Comparison of ENCODE assay signal across 8 cellular contexts in genomic region chr18:26227051-26227672, GRCh38. TPM values are rescaled to one million over a fixed set of nuclear protein-coding genes. Genes with fewer than 3 reads are reported as not detected.
DNase-seq lines count a peak whose midpoint lies in the region; ATAC-seq and TF ChIP-seq lines count a peak whose summit lies in the region.

No MANE protein-coding gene starts in this region.

- TF ChIP-seq POLR2A in stomach (IDR thresholded peaks at IDR 0.05): no peak

- TF ChIP-seq CTCF in stomach (IDR thresholded peaks at IDR 0.05): no peak

- H3K4me3 ChIP-seq in CD8-positive, alpha-beta memory T cell (ENCODE audit: low read length): peak overlapping the region; percentile 67
- H3K4me3 ChIP-seq in iPS-18c (ENCODE audit: insufficient read depth, low read depth, low read length) (peak overlapping the region; percentile 73), stomach (peak overlapping the region; percentile 66 to 98 (median 92))

- H3K36me3 ChIP-seq in CD8-positive, alpha-beta memory T cell (ENCODE audit: insufficient read depth, low read length): no peaks in the 10 kb centered on the region
- no peaks in the 10 kb centered on the region for H3K36me3 ChIP-seq in stomach

- 14 to 27% (median 16%) methylated on average over 19 to 28 of the region's 28 CpGs for WGBS in stomach, 5 donors

- CTCF ChIA-PET in CD8-positive, alpha-beta memory T cell (lab: Charles Lee): interaction anchor here (2.0 kb wide), 1 partner anchor 10 kb away, joined by 6 read pairs; no protein-coding TSS in a partner anchor
- CTCF ChIA-PET in activated CD4-positive, alpha-beta memory T cell treated with anti-CD3 and anti-CD28 coated beads, Interleukin-2, amount 10 ng/mL, durations not matched to agents 7 days and 5 days (lab: Charles Lee): no interaction called here

- peaks cover 25 to 45% (median 30%) of the 10 kb centered on the region in 3 donors for H3K4me1 Mint-ChIP-seq in CD8-positive, alpha-beta memory T cell
- peaks cover 31% of the 10 kb centered on the region for H3K4me1 Mint-ChIP-seq in activated CD4-positive, alpha-beta memory T cell treated with anti-CD3 and anti-CD28 coated beads, Interleukin-2, amount 10 ng/mL, durations not matched to agents 7 days and 5 days

- POLR2A ChIA-PET in CD8-positive, alpha-beta memory T cell (lab: Charles Lee): interaction anchor here (0.6 to 2.0 kb wide), 4 partner anchors 37 to 136 kb away, joined by 3 to 7 read pairs (median 4); partner anchors contain the start of gene PSMA8
- POLR2A ChIA-PET in activated CD4-positive, alpha-beta memory T cell treated with anti-CD3 and anti-CD28 coated beads, Interleukin-2, amount 10 ng/mL, durations not matched to agents 7 days and 5 days (lab: Charles Lee): interaction anchor here (0.9 to 3.6 kb wide), 7 partner anchors 9 to 140 kb away, joined by 3 to 26 read pairs (median 5); partner anchors contain the start of gene SS18

- peak overlapping the region; percentile 79 to 95 (median 92) for H3K27ac Mint-ChIP-seq in CD8-positive, alpha-beta memory T cell
- peak overlapping the region; percentile 44 for H3K27ac Mint-ChIP-seq in activated CD4-positive, alpha-beta memory T cell treated with anti-CD3 and anti-CD28 coated beads, Interleukin-2, amount 10 ng/mL, durations not matched to agents 7 days and 5 days

- DNase-seq in CD8-positive, alpha-beta memory T cell: no peak
- peak; percentile 20 for DNase-seq in activated CD4-positive, alpha-beta memory T cell treated with anti-CD3 and anti-CD28 coated beads, Interleukin-2, amount 10 ng/mL, durations not matched to agents 7 days and 5 days
- DNase-seq in stomach: no peak
- no peak for DNase-seq in DMS153 (lab: John Stamatoyannopoulos, UW)
- no peak for DNase-seq in SHP77 (lab: John Stamatoyannopoulos, UW)

- no peaks in the 10 kb centered on the region for H3K9me3 ChIP-seq in CD8-positive, alpha-beta memory T cell (ENCODE audit: low read length)
- H3K9me3 ChIP-seq in iPS-18c (ENCODE audit: control insufficient read depth, insufficient read depth, low read length) (peaks cover 4% of the 10 kb centered on the region), stomach (no peaks in the 10 kb centered on the region)

- peaks cover 0 to 7% (median 0%) of the 10 kb centered on the region in 3 donors for H3K36me3 Mint-ChIP-seq in CD8-positive, alpha-beta memory T cell
- peaks cover 8% of the 10 kb centered on the region for H3K36me3 Mint-ChIP-seq in activated CD4-positive, alpha-beta memory T cell treated with anti-CD3 and anti-CD28 coated beads, Interleukin-2, amount 10 ng/mL, durations not matched to agents 7 days and 5 days (ENCODE audit: low read depth)

- intact Hi-C loops in stomach (cut with DNase I; ENCODE audit: low total_unique reads): no loop called here

- peaks cover 0 to 6% of the 10 kb centered on the region in 2 donors for H3K27me3 Mint-ChIP-seq in CD8-positive, alpha-beta memory T cell
- H3K27me3 Mint-ChIP-seq in activated CD4-positive, alpha-beta memory T cell treated with anti-CD3 and anti-CD28 coated beads, Interleukin-2, amount 10 ng/mL, durations not matched to agents 7 days and 5 days: no peaks in the 10 kb centered on the region

- no peaks in the 10 kb centered on the region for H3K9me3 Mint-ChIP-seq in CD8-positive, alpha-beta memory T cell
- H3K9me3 Mint-ChIP-seq in activated CD4-positive, alpha-beta memory T cell treated with anti-CD3 and anti-CD28 coated beads, Interleukin-2, amount 10 ng/mL, durations not matched to agents 7 days and 5 days: peaks cover 4% of the 10 kb centered on the region

- H3K27me3 ChIP-seq in CD8-positive, alpha-beta memory T cell (ENCODE audit: insufficient read depth, low read length, poor library complexity, severe bottlenecking): no peaks in the 10 kb centered on the region
- H3K27me3 ChIP-seq in stomach: peaks cover 0 to 4% (median 0%) of the 10 kb centered on the region in 3 donors

- no peak for TF ChIP-seq EP300 in stomach (IDR thresholded peaks at IDR 0.05)

- peak; percentile 3 for ATAC-seq in HG02763 (IDR thresholded peaks at IDR 0.05; ENCODE audit: unreplicated experiment)
- no peak for ATAC-seq in GM18502 (IDR thresholded peaks at IDR 0.05; ENCODE audit: poor library complexity, unreplicated experiment)

- H3K4me3 Mint-ChIP-seq in CD8-positive, alpha-beta memory T cell: peak overlapping the region; percentile 92 to 98 (median 95)
- H3K4me3 Mint-ChIP-seq in activated CD4-positive, alpha-beta memory T cell treated with anti-CD3 and anti-CD28 coated beads, Interleukin-2, amount 10 ng/mL, durations not matched to agents 7 days and 5 days: peak overlapping the region; percentile 92

- peaks cover 27% of the 10 kb centered on the region for H3K4me1 ChIP-seq in CD8-positive, alpha-beta memory T cell (ENCODE audit: insufficient read depth, low read length)
- H3K4me1 ChIP-seq in stomach: peaks cover 8 to 31% (median 22%) of the 10 kb centered on the region in 4 donors

- peak overlapping the region; percentile 63 for H3K27ac ChIP-seq in CD8-positive, alpha-beta memory T cell (ENCODE audit: low read depth, low read length)
- H3K27ac ChIP-seq in stomach: peak overlapping the region; percentile 79 to 86 (median 85)

RNA-seq across cellular contexts. Expression of gene TAF4B, which starts 0.9 kb away (rescaled TPM):
- total RNA-seq in CD8-positive, alpha-beta memory T cell: 10 to 100 TPM; 18.7 to 19.5 TPM
- 4.3 TPM for polyA plus RNA-seq in CD8-positive, alpha-beta memory T cell
- total RNA-seq in activated CD4-positive, alpha-beta memory T cell treated with anti-CD3 and anti-CD28 coated beads, Interleukin-2, amount 10 ng/mL, durations not matched to agents 7 days and 5 days: 1 to 10 TPM; 3.3 to 3.8 TPM
- total RNA-seq in stomach: 10 to 100 TPM in 2 of 5 donors, 1 to 10 TPM in 2, under 1 TPM in 1; 0.58 to 33.6 (median 7.0) TPM
- 1 to 10 TPM; 1.2 to 3.2 (median 2.2) TPM for polyA plus RNA-seq in stomach
